ENCODE assay signal across 10 cellular contexts in genomic region chr2:46430413-46430812, GRCh38. TPM values are rescaled to one million over a fixed set of nuclear protein-coding genes. Genes with fewer than 3 reads are reported as not detected.
"Had no signal": no experiment of that assay in that cellular context is flagged by ENCODE, and none has a peak within 500 bp of the region (broad histone marks: within the 10 kb centered on the region; RNA-seq: fewer than 3 reads in every experiment).

No MANE protein-coding gene starts in this region.

- H2AFZ ChIP-seq: GM23338 had no signal

- FAIRE-seq: H1, H54, HTR-8/SVneo had no signal

- H3K9ac ChIP-seq: KMS-11 had no signal

- DNase-seq: H9, HCEC 1CT, IMR-90, KBM-7 had no signal

- H3K4me2 ChIP-seq: GM23338, KMS-11 had no signal

- H3K27ac ChIP-seq: KMS-11 had no signal

- ATAC-seq: GM23338 had no signal

- H3K4me3 ChIP-seq: GM23338 had no signal

RNA-seq across cellular contexts. Expression of gene TMEM247, which starts 49.0 kb away (rescaled TPM):
- total RNA-seq: GM23338, H1, H9, HT-29, IMR-90 had no signal
- polyA plus RNA-seq: GM23338, H1, IMR-90 had no signal
